ENCODE assay signal across 1 cellular context in the genomic region with DNA sequence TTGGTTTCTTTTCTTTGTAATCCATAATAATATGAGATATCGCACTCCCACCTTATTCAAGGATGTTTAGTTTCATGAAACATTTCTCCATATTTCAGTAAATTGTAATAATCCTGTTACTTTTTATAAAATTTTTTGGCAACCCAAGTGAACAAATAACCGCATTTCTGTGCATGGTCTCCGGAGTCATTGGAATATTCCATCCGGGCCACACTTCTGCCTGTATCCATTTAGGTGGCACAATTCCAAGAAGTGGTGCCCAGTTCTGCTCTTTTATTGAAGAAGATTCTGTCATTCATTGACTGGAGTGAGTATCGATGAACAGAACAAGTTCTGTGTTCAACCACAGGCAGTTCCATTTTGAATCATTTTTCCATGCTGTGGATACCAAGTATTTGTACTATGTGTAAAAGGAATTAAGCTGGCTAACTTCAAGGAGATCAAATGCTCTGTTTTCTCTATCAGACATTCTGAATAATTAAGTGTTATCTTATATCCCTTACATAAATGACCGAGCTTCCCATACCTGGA.
TF ChIP-seq lines count a peak whose summit lies in the region.

No MANE protein-coding gene starts in this region.

TF ChIP-seq in A549, 52 proteins besides CTCF, POLR2A, EP300 and RAD21 (continued from another document):
- TF ChIP-seq, protein P1, sequence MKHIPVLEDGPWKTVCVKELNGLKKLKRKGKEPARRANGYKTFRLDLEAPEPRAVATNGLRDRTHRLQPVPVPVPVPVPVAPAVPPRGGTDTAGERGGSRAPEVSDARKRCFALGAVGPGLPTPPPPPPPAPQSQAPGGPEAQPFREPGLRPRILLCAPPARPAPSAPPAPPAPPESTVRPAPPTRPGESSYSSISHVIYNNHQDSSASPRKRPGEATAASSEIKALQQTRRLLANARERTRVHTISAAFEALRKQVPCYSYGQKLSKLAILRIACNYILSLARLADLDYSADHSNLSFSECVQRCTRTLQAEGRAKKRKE (CRISPR knock-in tag; IDR thresholded peaks at IDR 0.05; ENCODE audit: low read depth) = no peak
- TF ChIP-seq HOXB5 (CRISPR knock-in tag; IDR thresholded peaks at IDR 0.05) (no peak), ZC3H11A (IDR thresholded peaks at IDR 0.05) (no peak), MAFK (IDR thresholded peaks at IDR 0.05; ENCODE audit: partially characterized antibody) (no peak), FOXS1 (CRISPR knock-in tag; IDR thresholded peaks at IDR 0.05) (no peak), GATA3 (IDR thresholded peaks at IDR 0.05; ENCODE audit: borderline replicate concordance) (no peak), MAZ (IDR thresholded peaks at IDR 0.05; ENCODE audit: borderline replicate concordance, low read depth, low read length) (no peak), POLR2AphosphoS2 (conservative IDR thresholded peaks at IDR 0.05; ENCODE audit: low read length) (no peak)
- TF ChIP-seq, protein P2, sequence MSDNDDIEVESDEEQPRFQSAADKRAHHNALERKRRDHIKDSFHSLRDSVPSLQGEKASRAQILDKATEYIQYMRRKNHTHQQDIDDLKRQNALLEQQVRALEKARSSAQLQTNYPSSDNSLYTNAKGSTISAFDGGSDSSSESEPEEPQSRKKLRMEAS (IDR thresholded peaks at IDR 0.05) = no peak
